In genomic region chr12:117646595-117646994, GRCh38 we compare ENCODE assay signal across 19 cellular contexts.
DNase-seq lines count a peak whose midpoint lies in the region; ATAC-seq lines count a peak whose summit lies in the region.
"Had no signal": no experiment of that assay in that cellular context is flagged by ENCODE, and none has a peak within 500 bp of the region (broad histone marks: within the 10 kb centered on the region; RNA-seq: fewer than 3 reads in every experiment).

No MANE protein-coding gene starts in this region.

- ATAC-seq in GM21825 (IDR thresholded peaks at IDR 0.05; ENCODE audit: unreplicated experiment) = no peak
- ATAC-seq: activated CD8-positive, alpha-beta T cell treated with anti-CD3 and anti-CD28 coated beads, Interleukin-2, amount 10 ng/mL, durations not matched to agents 7 days and 5 days; activated naive CD4-positive, alpha-beta T cell treated with anti-CD3 and anti-CD28 coated beads, Interleukin-2, amount 50 U/mL, for 72 hours; effector memory CD8-positive, alpha-beta T cell; heart left ventricle; K562; naive thymus-derived CD4-positive, alpha-beta T cell had no signal

- DNase-seq in DMS79 treated with DMSO at 0.1 percent for 48 hours (lab: John Stamatoyannopoulos, UW) (peak; percentile 93), NCI-H1417 treated with DMSO at 0.1 percent for 48 hours (lab: John Stamatoyannopoulos, UW) (peak; percentile 30), NCI-H510A (lab: John Stamatoyannopoulos, UW) (peak; percentile 28), left kidney (ENCODE audit: low read depth, low spot score) (peak; percentile 39), DMS53 (lab: John Stamatoyannopoulos, UW) (no peak), middle frontal gyrus (ENCODE audit: extremely low spot score, low spot score) (no peak)
- DNase-seq: activated CD4-positive, CD25-positive, alpha-beta regulatory T cell treated with anti-CD3 and anti-CD28 coated beads, Interleukin-2, amount 50 U/mL, for 72 hours; activated CD8-positive, alpha-beta T cell treated with anti-CD3 and anti-CD28 coated beads, Interleukin-2, amount 10 ng/mL, durations not matched to agents 7 days and 5 days; colonic mucosa; DMS153; effector memory CD8-positive, alpha-beta T cell; GDM1; heart left ventricle; kidney; naive thymus-derived CD4-positive, alpha-beta T cell; stimulated activated naive CD4-positive, alpha-beta T cell treated with Interleukin-2 at 50 U/mL for 16 hours had no signal

Comparison
In these comparisons a context has a peak if more than half of its experiments do, and no peak if none do; other contexts are left out.
1. DNase-seq: peak in DMS79 treated with DMSO at 0.1 percent for 48 hours (single experiment), NCI-H1417 treated with DMSO at 0.1 percent for 48 hours (single experiment), NCI-H510A (single experiment) and left kidney (single experiment); none in DMS53 (single experiment) and middle frontal gyrus (single experiment).